In the genomic region with DNA sequence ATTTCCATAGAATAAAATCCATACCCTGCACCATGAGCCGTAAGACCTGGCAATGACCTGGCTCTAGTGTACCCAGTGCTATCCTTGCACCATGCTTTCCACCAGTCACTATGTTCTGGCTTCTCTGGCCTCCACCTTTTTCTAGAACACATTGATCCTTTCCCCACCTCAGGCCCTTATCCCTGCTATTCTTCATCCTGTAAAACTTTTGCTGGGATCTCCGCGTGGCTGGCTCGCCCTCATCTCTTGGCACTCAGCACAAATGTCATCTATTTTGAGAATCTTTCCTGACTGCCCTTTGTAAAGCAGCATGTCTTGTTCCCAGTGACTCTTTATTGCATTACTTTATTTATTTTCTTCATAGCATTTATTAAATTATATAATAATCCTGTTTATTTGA, we compare ENCODE assay signal across 21 cellular contexts.
"Had no signal": no experiment of that assay in that cellular context is flagged by ENCODE, and none has a peak within 500 bp of the region (broad histone marks: within the 10 kb centered on the region; RNA-seq: fewer than 3 reads in every experiment).

No MANE protein-coding gene starts in this region.

- H3K4me1 ChIP-seq: adrenal gland, SJCRH30 had no signal

- H3K9me2 ChIP-seq: SK-N-SH had no signal

- ATAC-seq: activated CD8-positive, alpha-beta T cell treated with anti-CD3 and anti-CD28 coated beads, Interleukin-2, amount 10 ng/mL, durations not matched to agents 7 days and 5 days had no signal

- H3K27ac ChIP-seq: adrenal gland, SJCRH30 had no signal

- H3K36me3 ChIP-seq: adrenal gland, SJCRH30 had no signal

- H3K4me2 ChIP-seq: SK-N-SH had no signal

- DNase-seq: activated CD4-positive, alpha-beta T cell treated with anti-CD3 and anti-CD28 coated beads for 48 hours; activated CD4-positive, alpha-beta T cell treated with anti-CD3 and anti-CD28 coated beads, Interleukin-2, amount 50 U/mL, for 4 hours; activated CD4-positive, CD25-positive, alpha-beta regulatory T cell treated with anti-CD3 and anti-CD28 coated beads, Interleukin-2, amount 50 U/mL, for 72 hours; activated CD8-positive, alpha-beta memory T cell treated with anti-CD3 and anti-CD28 coated beads, Interleukin-2, amount 50 U/mL, for 48 hours; activated CD8-positive, alpha-beta T cell treated with anti-CD3 and anti-CD28 coated beads, Interleukin-2, amount 10 ng/mL, durations not matched to agents 7 days and 5 days; activated naive CD4-positive, alpha-beta T cell treated with anti-CD3 and anti-CD28 coated beads, Interleukin-2, amount 50 U/mL, for 16 hours; activated naive CD8-positive, alpha-beta T cell treated with anti-CD3 and anti-CD28 coated beads, Interleukin-2, amount 10 ng/mL, durations not matched to agents 7 days and 5 days; activated T-cell treated with anti-CD3 and anti-CD28 coated beads, Interleukin-2, amount 50 U/mL, for 1 hour; adrenal gland; anterior cingulate cortex; KG1; NCI-H1048; NCI-H1417; NCI-H1930; NCI-H2171; NCI-H2227 treated with DMSO at 0.1 percent for 48 hours; NCI-H446 treated with DMSO at 0.1 percent for 48 hours; NCI-H524 treated with DMSO at 0.1 percent for 48 hours; NCI-H748 treated with DMSO at 0.1 percent for 48 hours; SJCRH30; SK-N-SH had no signal

- H3K27me3 ChIP-seq: adrenal gland, SJCRH30 had no signal

- H3K9me3 ChIP-seq: adrenal gland, SJCRH30 had no signal

- H3K4me3 ChIP-seq: adrenal gland, SJCRH30 had no signal
